ENCODE assay signal across 1 cellular context in genomic region chr3:196145420-196146262, GRCh38.
TF ChIP-seq lines count a peak whose summit lies in the region.

No MANE protein-coding gene starts in this region.

TF ChIP-seq in WTC11, 78 proteins besides CTCF, POLR2A, EP300 and RAD21 (continued from another document):
- TF ChIP-seq, protein P1, sequence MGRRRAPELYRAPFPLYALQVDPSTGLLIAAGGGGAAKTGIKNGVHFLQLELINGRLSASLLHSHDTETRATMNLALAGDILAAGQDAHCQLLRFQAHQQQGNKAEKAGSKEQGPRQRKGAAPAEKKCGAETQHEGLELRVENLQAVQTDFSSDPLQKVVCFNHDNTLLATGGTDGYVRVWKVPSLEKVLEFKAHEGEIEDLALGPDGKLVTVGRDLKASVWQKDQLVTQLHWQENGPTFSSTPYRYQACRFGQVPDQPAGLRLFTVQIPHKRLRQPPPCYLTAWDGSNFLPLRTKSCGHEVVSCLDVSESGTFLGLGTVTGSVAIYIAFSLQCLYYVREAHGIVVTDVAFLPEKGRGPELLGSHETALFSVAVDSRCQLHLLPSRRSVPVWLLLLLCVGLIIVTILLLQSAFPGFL (CRISPR knock-in tag; IDR thresholded peaks at IDR 0.05; ENCODE audit: borderline replicate concordance), result no peak
- TF ChIP-seq E2F1 (CRISPR knock-in tag; IDR thresholded peaks at IDR 0.05), result no peak
